8 cellular contexts compared by ENCODE assay signal in the genomic region with DNA sequence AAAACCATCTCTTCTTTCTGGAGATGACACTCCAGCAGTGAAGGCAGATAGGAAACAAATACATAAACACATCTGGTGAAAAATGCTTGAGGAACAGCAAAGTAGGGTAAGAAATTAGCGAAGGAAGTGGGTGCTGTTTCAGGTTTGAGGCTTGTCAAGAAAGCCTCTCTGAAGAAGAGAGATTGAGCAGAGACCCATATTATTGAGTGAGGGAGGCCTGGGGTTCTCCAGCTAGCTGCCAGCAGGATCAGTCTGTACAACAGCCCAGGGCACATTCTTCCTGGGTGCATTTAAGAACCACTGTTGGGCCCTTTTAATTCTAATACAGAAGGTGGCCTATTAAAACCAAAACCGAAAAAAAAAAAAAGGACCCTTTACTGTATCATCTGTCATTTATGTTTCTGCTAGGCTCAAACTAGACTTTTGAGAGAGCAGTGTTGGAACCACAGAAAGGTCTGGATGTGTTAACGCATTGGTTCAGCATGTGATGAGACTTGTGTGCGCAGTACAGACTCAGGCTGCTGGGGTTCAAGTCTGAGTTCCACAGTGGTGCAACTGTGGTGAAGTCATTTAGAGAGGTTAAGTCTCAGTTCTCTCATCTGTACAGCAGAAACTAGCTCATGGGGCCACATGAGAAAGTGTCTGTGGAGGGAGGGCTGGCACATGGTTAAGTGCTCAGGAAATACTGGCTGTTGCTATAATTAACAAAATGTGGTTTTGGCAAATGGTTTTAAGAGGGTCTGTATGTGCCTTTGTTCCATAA. TPM values are rescaled to one million over a fixed set of nuclear protein-coding genes. Genes with fewer than 3 reads are reported as not detected.
DNase-seq lines count a peak whose midpoint lies in the region; ATAC-seq and TF ChIP-seq lines count a peak whose summit lies in the region.

No MANE protein-coding gene starts in this region.

- no peak for TF ChIP-seq CTCF in lower leg skin (IDR thresholded peaks at IDR 0.05)

- DNase-seq in activated gamma-delta T cell treated with Interleukin-2 at 50 U/mL for 16 hours (peak; percentile 18), activated gamma-delta T cell (lab: John Stamatoyannopoulos, UW) (no peak), KG1 (lab: John Stamatoyannopoulos, UW) (no peak), hypothalamus (lab: John Stamatoyannopoulos, UW) (no peak), lower leg skin (ENCODE audit: low spot score in 2 of 2) (no peak)
- DNase-seq in activated CD8-positive, alpha-beta memory T cell treated with anti-CD3 and anti-CD28 coated beads, Interleukin-2, amount 50 U/mL, for 4 hours, result peak; percentile 23

- peak; percentile 83 for ATAC-seq in HG03139 (IDR thresholded peaks at IDR 0.05; ENCODE audit: unreplicated experiment)

- H3K4me1 Mint-ChIP-seq in stimulated activated naive CD8-positive, alpha-beta T cell treated with anti-CD3 and anti-CD28 coated beads, Interleukin-15, Interleukin-2, amounts not matched to agents 100 ng/mL and 50 ng/mL, for 24 hours (ENCODE audit: low read depth), result peaks cover 51% of the 10 kb centered on the region

- no peak for TF ChIP-seq POLR2A in lower leg skin (IDR thresholded peaks at IDR 0.05)

- WGBS in lower leg skin, 2 donors, result 78 to 84% methylated on average over 4 of the region's 4 CpGs

- peak overlapping the region; percentile 32 for H3K4me3 Mint-ChIP-seq in stimulated activated naive CD8-positive, alpha-beta T cell treated with anti-CD3 and anti-CD28 coated beads, Interleukin-15, Interleukin-2, amounts not matched to agents 100 ng/mL and 50 ng/mL, for 24 hours

- no peaks in the 10 kb centered on the region for H3K27me3 Mint-ChIP-seq in stimulated activated naive CD8-positive, alpha-beta T cell treated with anti-CD3 and anti-CD28 coated beads, Interleukin-15, Interleukin-2, amounts not matched to agents 100 ng/mL and 50 ng/mL, for 24 hours

- no peaks in the 10 kb centered on the region for H3K9me3 Mint-ChIP-seq in stimulated activated naive CD8-positive, alpha-beta T cell treated with anti-CD3 and anti-CD28 coated beads, Interleukin-15, Interleukin-2, amounts not matched to agents 100 ng/mL and 50 ng/mL, for 24 hours

- H3K27ac Mint-ChIP-seq in stimulated activated naive CD8-positive, alpha-beta T cell treated with anti-CD3 and anti-CD28 coated beads, Interleukin-15, Interleukin-2, amounts not matched to agents 100 ng/mL and 50 ng/mL, for 24 hours, result peak overlapping the region; percentile 94

- H3K36me3 Mint-ChIP-seq in stimulated activated naive CD8-positive, alpha-beta T cell treated with anti-CD3 and anti-CD28 coated beads, Interleukin-15, Interleukin-2, amounts not matched to agents 100 ng/mL and 50 ng/mL, for 24 hours (ENCODE audit: low read depth), result peaks cover 13% of the 10 kb centered on the region

- intact Hi-C loops in lower leg skin (cut with DNase I; ENCODE audit: low total_unique reads), result no loop called here

- H3K4me3 ChIP-seq in lower leg skin (ENCODE audit: low read depth, poor library complexity, severe bottlenecking), result no peak overlapping the region

RNA-seq across cellular contexts. Expression of a gene that starts 28.9 kb away (rescaled TPM):
- 10 to 100 TPM; 16.3 to 37.8 (median 32.5) TPM for total RNA-seq in lower leg skin

Comparison
In these comparisons a context has a peak if more than half of its experiments do, and no peak if none do; other contexts are left out.
1. DNase-seq: peak in activated gamma-delta T cell treated with Interleukin-2 at 50 U/mL for 16 hours (single experiment) and activated CD8-positive, alpha-beta memory T cell treated with anti-CD3 and anti-CD28 coated beads, Interleukin-2, amount 50 U/mL, for 4 hours (single experiment); none in activated gamma-delta T cell (single experiment), KG1 (single experiment), hypothalamus (0 of 51) and lower leg skin (0 of 2).